8 cellular contexts compared by ENCODE assay signal in genomic region chr19:36014029-36014924, GRCh38. TPM values are rescaled to one million over a fixed set of nuclear protein-coding genes. Genes with fewer than 3 reads are reported as not detected.
DNase-seq lines count a peak whose midpoint lies in the region; ATAC-seq and TF ChIP-seq lines count a peak whose summit lies in the region.

TSS of gene ALKBH6 (minus strand) at chr19:36014213. CDS start at chr19:36013397, 816 bp downstream.

- peak; percentile 75 for TF ChIP-seq POLR2A in erythroblast (IDR thresholded peaks at IDR 0.05; ENCODE audit: low read length)

- H3K27me3 ChIP-seq in PC-9 (ENCODE audit: insufficient read depth, low read depth) = no peaks in the 10 kb centered on the region
- H3K27me3 ChIP-seq in mucosa of rectum (ENCODE audit: control insufficient read depth in 2 of 2, insufficient read depth in 2 of 2, low read length in 2 of 2) = no peaks in the 10 kb centered on the region

- H4K20me1 ChIP-seq in PC-9 (ENCODE audit: insufficient read depth) = no peaks in the 10 kb centered on the region

- CTCF ChIA-PET in PC-9 (lab: Charles Lee) = interaction anchor here (0.6 to 1.0 kb wide), 2 partner anchors 23 to 154 kb away, joined by 8 to 11 read pairs; no protein-coding TSS in a partner anchor

- BruUV-seq in PC-9 (replicated peaks; lab: Mats Ljungman, UMichigan) = TSS peak; percentile 60

- H3F3A ChIP-seq in PC-9 (ENCODE audit: insufficient read depth, low read depth) = peaks cover 8% of the 10 kb centered on the region; the same call in 1 of the 2 replicates

- peaks cover 7% of the 10 kb centered on the region for H3K4me1 ChIP-seq in PC-9 (replicated peaks; ENCODE audit: insufficient read depth)
- peaks cover 16 to 18% of the 10 kb centered on the region in 2 donors for H3K4me1 ChIP-seq in mucosa of rectum (ENCODE audit: control insufficient read depth in 2 of 2, insufficient read depth in 2 of 2, low read length in 2 of 2)

- no peaks in the 10 kb centered on the region for H3K9me2 ChIP-seq in PC-9 (ENCODE audit: insufficient read depth)

- no peak within 1 kb of the TSS for H3K27ac ChIP-seq in PC-9
- H3K27ac ChIP-seq in mucosa of rectum (ENCODE audit: low read depth in 2 of 2, low read length in 2 of 2) = peak within 1 kb of the TSS; percentile 65 to 79

- H3K9me3 ChIP-seq in PC-9 (ENCODE audit: insufficient read depth, low read depth) (no peaks in the 10 kb centered on the region), mucosa of rectum (ENCODE audit: control insufficient read depth in 2 of 2, low read length in 2 of 2) (no peaks in the 10 kb centered on the region)

- POLR2A ChIA-PET in PC-9 (lab: Charles Lee; ENCODE audit: unreplicated experiment) = interaction anchor here (0.5 to 1.2 kb wide), 11 partner anchors 23 to 200 kb away, joined by 3 to 10 read pairs (median 4); partner anchors contain the start of genes THAP8, ZNF146 and ZNF565

- peak within 1 kb of the TSS; percentile 82 to 96 for H3K9ac ChIP-seq in mucosa of rectum (ENCODE audit: low read depth in 1 of 2, low read length in 2 of 2)

- H2AFZ ChIP-seq in PC-9 = peak within 1 kb of the TSS; percentile 89

- no peaks in the 10 kb centered on the region for H3K36me3 ChIP-seq in PC-9 (ENCODE audit: low read depth)
- H3K36me3 ChIP-seq in mucosa of rectum (ENCODE audit: control insufficient read depth in 2 of 2, insufficient read depth in 2 of 2, low read length in 2 of 2) = peaks cover 2 to 3% of the 10 kb centered on the region in 2 donors

- H3K4me3 ChIP-seq in Jurkat, Clone E6-1 (ENCODE audit: low read length) = peak within 1 kb of the TSS; percentile 93
- H3K4me3 ChIP-seq in PC-9 (peak within 1 kb of the TSS; percentile 70), mucosa of rectum (ENCODE audit: low read length in 2 of 2) (peak within 1 kb of the TSS; percentile 87 to 96)

- peak within 1 kb of the TSS; percentile 90 for H3K4me2 ChIP-seq in PC-9

- peaks cover 19% of the 10 kb centered on the region for H3K79me2 ChIP-seq in PC-9 (ENCODE audit: low read depth)

- peak; percentile 91 for ATAC-seq in GM21619 (IDR thresholded peaks at IDR 0.05; ENCODE audit: unreplicated experiment)

- intact Hi-C loops in PC-9 (cut with micrococcal nuclease; ENCODE audit: unreplicated experiment) = loop anchor here (1.0 kb wide), 1 partner anchor 40 kb away; the partner anchor contains the start of genes THAP8 and WDR62

- peak; percentile 99 for DNase-seq in DMS153 (lab: John Stamatoyannopoulos, UW)
- peak; percentile 98 for DNase-seq in Jurkat, Clone E6-1 (ENCODE audit: low read depth, low spot score)
- DNase-seq in PC-9 = peak; percentile 98 to 99
- peak; percentile 98 for DNase-seq in activated T-cell treated with anti-CD3 and anti-CD28 coated beads, Interleukin-2, amount 50 U/mL, for 1 hour
- peak; percentile 99 for DNase-seq in erythroblast (lab: John Stamatoyannopoulos, UW)
- peak; percentile 100 for DNase-seq in stimulated activated CD8-positive, alpha-beta memory T cell treated with anti-CD3 and anti-CD28 coated beads, Interleukin-4, amount 100 ng/mL, for 48 hours

- no peak for TF ChIP-seq CTCF in PC-9 (conservative IDR thresholded peaks at IDR 0.05)

RNA-seq across cellular contexts. Expression of gene ALKBH6, which starts in this region (rescaled TPM):
- 43.5 TPM for polyA plus RNA-seq in Jurkat, Clone E6-1 (2012; ENCODE audit: insufficient read depth, insufficient read length)
- total RNA-seq in PC-9 (2021) = 48.2 and 55.1 TPM in 2 replicates
